In the genomic region with DNA sequence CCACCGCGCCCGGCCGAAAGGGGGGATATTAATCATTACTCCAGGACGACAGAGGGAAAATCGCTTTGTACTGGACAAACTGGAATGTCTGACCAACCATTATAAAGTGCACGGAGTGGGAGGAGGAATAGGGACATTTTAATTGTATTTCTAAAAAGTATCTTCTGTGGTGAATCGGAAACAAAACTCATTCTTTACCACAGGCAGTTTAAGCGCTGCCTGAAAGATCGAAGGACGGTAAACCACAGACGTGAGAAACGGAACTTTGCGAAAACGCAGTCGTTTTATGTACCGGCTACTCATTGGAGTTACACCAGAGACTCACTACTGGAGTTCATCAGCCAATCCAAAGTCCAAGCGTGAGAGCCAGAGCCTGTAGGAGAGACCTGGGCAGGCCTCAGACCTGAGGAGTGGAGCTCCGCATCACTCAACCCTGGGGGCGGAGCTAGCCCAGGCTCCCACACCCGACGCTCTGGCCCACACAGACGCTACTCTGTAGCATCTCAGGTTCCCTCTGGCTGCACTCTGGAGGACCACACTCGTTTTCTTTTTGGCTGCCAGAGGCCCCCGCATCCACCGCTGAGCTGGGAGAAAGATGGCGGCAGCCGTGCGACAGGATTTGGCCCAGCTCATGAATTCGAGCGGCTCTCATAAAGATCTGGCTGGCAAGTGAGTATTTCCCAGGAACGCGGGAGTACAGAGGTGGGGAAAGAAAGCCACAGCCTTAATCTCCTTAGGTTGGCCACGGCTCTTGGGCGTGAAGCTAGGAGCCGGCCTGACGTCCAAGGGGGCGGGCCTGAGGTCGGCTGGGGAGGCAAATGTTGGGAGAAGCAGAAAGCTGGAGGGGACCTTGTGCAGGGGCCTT, we compare ENCODE assay signal across 1 cellular context.
TF ChIP-seq lines count a peak whose summit lies in the region.

A gene (plus strand): TSS at position 554 of the 865 bp plus-strand sequence. CDS start 42 bp downstream, at position 596.

TF ChIP-seq in HEK293, 187 proteins besides CTCF, POLR2A, EP300 and RAD21 (continued from another document and continues in another):
- TF ChIP-seq, protein P1, sequence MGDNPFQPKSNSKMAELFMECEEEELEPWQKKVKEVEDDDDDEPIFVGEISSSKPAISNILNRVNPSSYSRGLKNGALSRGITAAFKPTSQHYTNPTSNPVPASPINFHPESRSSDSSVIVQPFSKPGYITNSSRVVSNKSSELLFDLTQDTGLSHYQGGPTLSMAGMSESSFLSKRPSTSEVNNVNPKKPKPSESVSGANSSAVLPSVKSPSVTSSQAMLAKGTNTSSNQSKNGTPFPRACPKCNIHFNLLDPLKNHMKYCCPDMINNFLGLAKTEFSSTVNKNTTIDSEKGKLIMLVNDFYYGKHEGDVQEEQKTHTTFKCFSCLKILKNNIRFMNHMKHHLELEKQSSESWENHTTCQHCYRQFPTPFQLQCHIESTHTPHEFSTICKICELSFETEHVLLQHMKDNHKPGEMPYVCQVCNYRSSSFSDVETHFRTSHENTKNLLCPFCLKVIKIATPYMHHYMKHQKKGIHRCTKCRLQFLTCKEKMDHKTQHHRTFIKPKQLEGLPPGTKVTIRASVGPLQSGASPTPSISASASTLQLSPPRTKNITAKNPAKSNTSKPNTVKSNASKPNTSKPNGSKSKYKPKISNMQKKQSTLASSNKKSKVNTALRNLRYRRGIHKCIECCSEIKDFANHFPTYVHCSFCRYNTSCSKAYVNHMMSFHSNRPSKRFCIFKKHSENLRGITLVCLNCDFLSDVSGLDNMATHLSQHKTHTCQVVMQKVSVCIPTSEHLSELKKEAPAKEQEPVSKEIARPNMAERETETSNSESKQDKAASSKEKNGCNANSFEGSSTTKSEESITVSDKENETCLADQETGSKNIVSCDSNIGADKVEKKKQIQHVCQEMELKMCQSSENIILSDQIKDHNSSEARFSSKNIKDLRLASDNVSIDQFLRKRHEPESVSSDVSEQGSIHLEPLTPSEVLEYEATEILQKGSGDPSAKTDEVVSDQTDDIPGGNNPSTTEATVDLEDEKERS (tag by site-specific recombination; IDR thresholded peaks at IDR 0.05) = no peak
- TF ChIP-seq ZFP69B (tag by site-specific recombination; IDR thresholded peaks at IDR 0.05) (peak; percentile 69; the same call in 1 of the 2 replicates), ZNF776 (tag by site-specific recombination; IDR thresholded peaks at IDR 0.05; ENCODE audit: borderline replicate concordance) (no peak), ZNF404 (tag by site-specific recombination; IDR thresholded peaks at IDR 0.05) (no peak), ZNF555 (tag by site-specific recombination; conservative IDR thresholded peaks at IDR 0.05) (no peak), FEZF1 (tag by site-specific recombination; IDR thresholded peaks at IDR 0.05) (no peak), OVOL3 (tag by site-specific recombination; IDR thresholded peaks at IDR 0.05) (no peak; the same call in 1 of the 2 replicates), ZNF785 (tag by site-specific recombination; IDR thresholded peaks at IDR 0.05) (no peak), GLIS1 (tag by site-specific recombination; IDR thresholded peaks at IDR 0.05) (no peak), ZBTB7A (tag by site-specific recombination; IDR thresholded peaks at IDR 0.05; ENCODE audit: low read depth) (no peak), KLF8 (tag by site-specific recombination; IDR thresholded peaks at IDR 0.05) (peak; percentile 92), ZNF112 (tag by site-specific recombination; IDR thresholded peaks at IDR 0.05) (no peak), ZNF600 (tag by site-specific recombination; IDR thresholded peaks at IDR 0.05) (peak; percentile 50; the same call in 1 of the 2 replicates), ZNF610 (tag by site-specific recombination; IDR thresholded peaks at IDR 0.05; ENCODE audit: borderline replicate concordance) (no peak; the same call in 1 of the 2 replicates), ZNF311 (tag by site-specific recombination; IDR thresholded peaks at IDR 0.05; ENCODE audit: borderline replicate concordance) (no peak), KLF7 (tag by site-specific recombination; IDR thresholded peaks at IDR 0.05; ENCODE audit: borderline replicate concordance) (0 out of 2 replicates have a peak, but pooled peaks have one; percentile 12), SCRT1 (tag by site-specific recombination; IDR thresholded peaks at IDR 0.05; ENCODE audit: borderline replicate concordance) (no peak), EGR2 (tag by site-specific recombination; IDR thresholded peaks at IDR 0.05; ENCODE audit: low read depth) (peak; percentile 76), ZNF214 (tag by site-specific recombination; IDR thresholded peaks at IDR 0.05; ENCODE audit: borderline replicate concordance) (no peak), ZNF354C (tag by site-specific recombination; IDR thresholded peaks at IDR 0.05; ENCODE audit: borderline replicate concordance, low read depth) (no peak), ZSCAN23 (tag by site-specific recombination; IDR thresholded peaks at IDR 0.05) (no peak), ZNF791 (tag by site-specific recombination; IDR thresholded peaks at IDR 0.05) (no peak), ZNF548 (tag by site-specific recombination; IDR thresholded peaks at IDR 0.05) (no peak), ZNF184 (tag by site-specific recombination; IDR thresholded peaks at IDR 0.05) (0 out of 2 replicates have a peak, but pooled peaks have one; percentile 21), ZNF660 (tag by site-specific recombination; IDR thresholded peaks at IDR 0.05) (peak; percentile 98), SALL2 (tag by site-specific recombination; IDR thresholded peaks at IDR 0.05; ENCODE audit: borderline replicate concordance) (no peak), ZNF777 (tag by site-specific recombination; IDR thresholded peaks at IDR 0.05; ENCODE audit: borderline replicate concordance) (peak; percentile 89), ZBTB20 (tag by site-specific recombination; IDR thresholded peaks at IDR 0.05) (0 out of 2 replicates have a peak, but pooled peaks have one; percentile 15), ZNF768 (tag by site-specific recombination; IDR thresholded peaks at IDR 0.05) (no peak), GLIS2 (tag by site-specific recombination; IDR thresholded peaks at IDR 0.05) (peak; percentile 32), ZNF701 (tag by site-specific recombination; IDR thresholded peaks at IDR 0.05) (no peak)
- TF ChIP-seq, protein P2, sequence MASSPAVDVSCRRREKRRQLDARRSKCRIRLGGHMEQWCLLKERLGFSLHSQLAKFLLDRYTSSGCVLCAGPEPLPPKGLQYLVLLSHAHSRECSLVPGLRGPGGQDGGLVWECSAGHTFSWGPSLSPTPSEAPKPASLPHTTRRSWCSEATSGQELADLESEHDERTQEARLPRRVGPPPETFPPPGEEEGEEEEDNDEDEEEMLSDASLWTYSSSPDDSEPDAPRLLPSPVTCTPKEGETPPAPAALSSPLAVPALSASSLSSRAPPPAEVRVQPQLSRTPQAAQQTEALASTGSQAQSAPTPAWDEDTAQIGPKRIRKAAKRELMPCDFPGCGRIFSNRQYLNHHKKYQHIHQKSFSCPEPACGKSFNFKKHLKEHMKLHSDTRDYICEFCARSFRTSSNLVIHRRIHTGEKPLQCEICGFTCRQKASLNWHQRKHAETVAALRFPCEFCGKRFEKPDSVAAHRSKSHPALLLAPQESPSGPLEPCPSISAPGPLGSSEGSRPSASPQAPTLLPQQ (tag by site-specific recombination; IDR thresholded peaks at IDR 0.05) = peak; percentile 65; the same call in 1 of the 2 replicates
- TF ChIP-seq, protein P3, sequence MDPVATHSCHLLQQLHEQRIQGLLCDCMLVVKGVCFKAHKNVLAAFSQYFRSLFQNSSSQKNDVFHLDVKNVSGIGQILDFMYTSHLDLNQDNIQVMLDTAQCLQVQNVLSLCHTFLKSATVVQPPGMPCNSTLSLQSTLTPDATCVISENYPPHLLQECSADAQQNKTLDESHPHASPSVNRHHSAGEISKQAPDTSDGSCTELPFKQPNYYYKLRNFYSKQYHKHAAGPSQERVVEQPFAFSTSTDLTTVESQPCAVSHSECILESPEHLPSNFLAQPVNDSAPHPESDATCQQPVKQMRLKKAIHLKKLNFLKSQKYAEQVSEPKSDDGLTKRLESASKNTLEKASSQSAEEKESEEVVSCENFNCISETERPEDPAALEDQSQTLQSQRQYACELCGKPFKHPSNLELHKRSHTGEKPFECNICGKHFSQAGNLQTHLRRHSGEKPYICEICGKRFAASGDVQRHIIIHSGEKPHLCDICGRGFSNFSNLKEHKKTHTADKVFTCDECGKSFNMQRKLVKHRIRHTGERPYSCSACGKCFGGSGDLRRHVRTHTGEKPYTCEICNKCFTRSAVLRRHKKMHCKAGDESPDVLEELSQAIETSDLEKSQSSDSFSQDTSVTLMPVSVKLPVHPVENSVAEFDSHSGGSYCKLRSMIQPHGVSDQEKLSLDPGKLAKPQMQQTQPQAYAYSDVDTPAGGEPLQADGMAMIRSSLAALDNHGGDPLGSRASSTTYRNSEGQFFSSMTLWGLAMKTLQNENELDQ (tag by site-specific recombination; IDR thresholded peaks at IDR 0.05; ENCODE audit: low read depth) = no peak
- TF ChIP-seq, protein P4, sequence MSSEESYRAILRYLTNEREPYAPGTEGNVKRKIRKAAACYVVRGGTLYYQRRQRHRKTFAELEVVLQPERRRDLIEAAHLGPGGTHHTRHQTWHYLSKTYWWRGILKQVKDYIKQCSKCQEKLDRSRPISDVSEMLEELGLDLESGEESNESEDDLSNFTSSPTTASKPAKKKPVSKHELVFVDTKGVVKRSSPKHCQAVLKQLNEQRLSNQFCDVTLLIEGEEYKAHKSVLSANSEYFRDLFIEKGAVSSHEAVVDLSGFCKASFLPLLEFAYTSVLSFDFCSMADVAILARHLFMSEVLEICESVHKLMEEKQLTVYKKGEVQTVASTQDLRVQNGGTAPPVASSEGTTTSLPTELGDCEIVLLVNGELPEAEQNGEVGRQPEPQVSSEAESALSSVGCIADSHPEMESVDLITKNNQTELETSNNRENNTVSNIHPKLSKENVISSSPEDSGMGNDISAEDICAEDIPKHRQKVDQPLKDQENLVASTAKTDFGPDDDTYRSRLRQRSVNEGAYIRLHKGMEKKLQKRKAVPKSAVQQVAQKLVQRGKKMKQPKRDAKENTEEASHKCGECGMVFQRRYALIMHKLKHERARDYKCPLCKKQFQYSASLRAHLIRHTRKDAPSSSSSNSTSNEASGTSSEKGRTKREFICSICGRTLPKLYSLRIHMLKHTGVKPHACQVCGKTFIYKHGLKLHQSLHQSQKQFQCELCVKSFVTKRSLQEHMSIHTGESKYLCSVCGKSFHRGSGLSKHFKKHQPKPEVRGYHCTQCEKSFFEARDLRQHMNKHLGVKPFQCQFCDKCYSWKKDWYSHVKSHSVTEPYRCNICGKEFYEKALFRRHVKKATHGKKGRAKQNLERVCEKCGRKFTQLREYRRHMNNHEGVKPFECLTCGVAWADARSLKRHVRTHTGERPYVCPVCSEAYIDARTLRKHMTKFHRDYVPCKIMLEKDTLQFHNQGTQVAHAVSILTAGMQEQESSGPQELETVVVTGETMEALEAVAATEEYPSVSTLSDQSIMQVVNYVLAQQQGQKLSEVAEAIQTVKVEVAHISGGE (tag by site-specific recombination; conservative IDR thresholded peaks at IDR 0.05; ENCODE audit: low read depth) = peak; percentile 99
- TF ChIP-seq, protein P5, sequence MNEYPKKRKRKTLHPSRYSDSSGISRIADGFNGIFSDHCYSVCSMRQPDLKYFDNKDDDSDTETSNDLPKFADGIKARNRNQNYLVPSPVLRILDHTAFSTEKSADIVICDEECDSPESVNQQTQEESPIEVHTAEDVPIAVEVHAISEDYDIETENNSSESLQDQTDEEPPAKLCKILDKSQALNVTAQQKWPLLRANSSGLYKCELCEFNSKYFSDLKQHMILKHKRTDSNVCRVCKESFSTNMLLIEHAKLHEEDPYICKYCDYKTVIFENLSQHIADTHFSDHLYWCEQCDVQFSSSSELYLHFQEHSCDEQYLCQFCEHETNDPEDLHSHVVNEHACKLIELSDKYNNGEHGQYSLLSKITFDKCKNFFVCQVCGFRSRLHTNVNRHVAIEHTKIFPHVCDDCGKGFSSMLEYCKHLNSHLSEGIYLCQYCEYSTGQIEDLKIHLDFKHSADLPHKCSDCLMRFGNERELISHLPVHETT (tag by site-specific recombination; IDR thresholded peaks at IDR 0.05) = peak; percentile 83
- TF ChIP-seq, protein P6, sequence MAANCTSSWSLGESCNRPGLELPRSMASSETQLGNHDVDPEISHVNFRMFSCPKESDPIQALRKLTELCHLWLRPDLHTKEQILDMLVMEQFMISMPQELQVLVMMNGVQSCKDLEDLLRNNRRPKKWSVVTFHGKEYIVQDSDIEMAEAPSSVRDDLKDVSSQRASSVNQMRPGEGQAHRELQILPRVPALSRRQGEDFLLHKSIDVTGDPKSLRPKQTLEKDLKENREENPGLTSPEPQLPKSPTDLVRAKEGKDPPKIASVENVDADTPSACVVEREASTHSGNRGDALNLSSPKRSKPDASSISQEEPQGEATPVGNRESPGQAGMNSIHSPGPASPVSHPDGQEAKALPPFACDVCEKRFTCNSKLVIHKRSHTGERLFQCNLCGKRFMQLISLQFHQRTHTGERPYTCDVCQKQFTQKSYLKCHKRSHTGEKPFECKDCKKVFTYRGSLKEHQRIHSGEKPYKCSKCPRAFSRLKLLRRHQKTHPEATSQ (tag by site-specific recombination; IDR thresholded peaks at IDR 0.05) = no peak
- TF ChIP-seq, protein P7, sequence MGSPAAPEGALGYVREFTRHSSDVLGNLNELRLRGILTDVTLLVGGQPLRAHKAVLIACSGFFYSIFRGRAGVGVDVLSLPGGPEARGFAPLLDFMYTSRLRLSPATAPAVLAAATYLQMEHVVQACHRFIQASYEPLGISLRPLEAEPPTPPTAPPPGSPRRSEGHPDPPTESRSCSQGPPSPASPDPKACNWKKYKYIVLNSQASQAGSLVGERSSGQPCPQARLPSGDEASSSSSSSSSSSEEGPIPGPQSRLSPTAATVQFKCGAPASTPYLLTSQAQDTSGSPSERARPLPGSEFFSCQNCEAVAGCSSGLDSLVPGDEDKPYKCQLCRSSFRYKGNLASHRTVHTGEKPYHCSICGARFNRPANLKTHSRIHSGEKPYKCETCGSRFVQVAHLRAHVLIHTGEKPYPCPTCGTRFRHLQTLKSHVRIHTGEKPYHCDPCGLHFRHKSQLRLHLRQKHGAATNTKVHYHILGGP (tag by site-specific recombination; IDR thresholded peaks at IDR 0.05) = no peak
- TF ChIP-seq, protein P8, sequence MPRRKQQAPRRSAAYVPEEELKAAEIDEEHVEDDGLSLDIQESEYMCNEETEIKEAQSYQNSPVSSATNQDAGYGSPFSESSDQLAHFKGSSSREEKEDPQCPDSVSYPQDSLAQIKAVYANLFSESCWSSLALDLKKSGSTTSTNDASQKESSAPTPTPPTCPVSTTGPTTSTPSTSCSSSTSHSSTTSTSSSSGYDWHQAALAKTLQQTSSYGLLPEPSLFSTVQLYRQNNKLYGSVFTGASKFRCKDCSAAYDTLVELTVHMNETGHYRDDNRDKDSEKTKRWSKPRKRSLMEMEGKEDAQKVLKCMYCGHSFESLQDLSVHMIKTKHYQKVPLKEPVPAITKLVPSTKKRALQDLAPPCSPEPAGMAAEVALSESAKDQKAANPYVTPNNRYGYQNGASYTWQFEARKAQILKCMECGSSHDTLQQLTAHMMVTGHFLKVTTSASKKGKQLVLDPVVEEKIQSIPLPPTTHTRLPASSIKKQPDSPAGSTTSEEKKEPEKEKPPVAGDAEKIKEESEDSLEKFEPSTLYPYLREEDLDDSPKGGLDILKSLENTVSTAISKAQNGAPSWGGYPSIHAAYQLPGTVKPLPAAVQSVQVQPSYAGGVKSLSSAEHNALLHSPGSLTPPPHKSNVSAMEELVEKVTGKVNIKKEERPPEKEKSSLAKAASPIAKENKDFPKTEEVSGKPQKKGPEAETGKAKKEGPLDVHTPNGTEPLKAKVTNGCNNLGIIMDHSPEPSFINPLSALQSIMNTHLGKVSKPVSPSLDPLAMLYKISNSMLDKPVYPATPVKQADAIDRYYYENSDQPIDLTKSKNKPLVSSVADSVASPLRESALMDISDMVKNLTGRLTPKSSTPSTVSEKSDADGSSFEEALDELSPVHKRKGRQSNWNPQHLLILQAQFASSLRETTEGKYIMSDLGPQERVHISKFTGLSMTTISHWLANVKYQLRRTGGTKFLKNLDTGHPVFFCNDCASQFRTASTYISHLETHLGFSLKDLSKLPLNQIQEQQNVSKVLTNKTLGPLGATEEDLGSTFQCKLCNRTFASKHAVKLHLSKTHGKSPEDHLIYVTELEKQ (tag by site-specific recombination; IDR thresholded peaks at IDR 0.05; ENCODE audit: borderline replicate concordance) = peak; percentile 15; the same call in 1 of the 2 replicates
